Comparison of ENCODE assay signal across 1 cellular context in genomic region chr5:55712023-55712859, GRCh38.
A peak's percentile ranks its signal among the peaks of the same experiment; 100 is the strongest.
TF ChIP-seq lines count a peak whose summit lies in the region.

TSS of gene SLC38A9 (minus strand) at chr5:55712324. CDS start at chr5:55697958, 14,366 bp downstream.

TF ChIP-seq in K562, 482 proteins besides CTCF, POLR2A, EP300 and RAD21 (continued from another document and continues in another):
- TF ChIP-seq THRB (CRISPR knock-in tag; conservative IDR thresholded peaks at IDR 0.05), result no peak
- peak; percentile 60; the same call in 1 of the 2 replicates for TF ChIP-seq ZBTB7A (IDR thresholded peaks at IDR 0.05; ENCODE audit: borderline replicate concordance, control insufficient read depth, low read depth, low read length)
- TF ChIP-seq TRIM28 (IDR thresholded peaks at IDR 0.05), result no peak
- peak; percentile 30; the same call in 1 of the 2 replicates for TF ChIP-seq SREBF1 (IDR thresholded peaks at IDR 0.05; ENCODE audit: borderline replicate concordance, low read depth, low read length)
- peak; percentile 86 for TF ChIP-seq RBBP5 (IDR thresholded peaks at IDR 0.05; ENCODE audit: borderline replicate concordance, insufficient read depth, low read length, poor library complexity, severe bottlenecking)
- peak; percentile 31; the same call in 1 of the 2 replicates for TF ChIP-seq SMARCE1 (IDR thresholded peaks at IDR 0.05)
- peak; percentile 56; the same call in 1 of the 2 replicates for TF ChIP-seq ZNF175 (CRISPR knock-in tag; IDR thresholded peaks at IDR 0.05; ENCODE audit: low read depth)
- TF ChIP-seq EP400 (IDR thresholded peaks at IDR 0.05), result peak; percentile 75
- no peak for TF ChIP-seq LARP7 (IDR thresholded peaks at IDR 0.05)
- TF ChIP-seq TGIF2 (CRISPR knock-in tag; IDR thresholded peaks at IDR 0.05), result no peak
- peak; percentile 66 for TF ChIP-seq SP1 (CRISPR knock-in tag; IDR thresholded peaks at IDR 0.05)
- TF ChIP-seq SRSF1 (IDR thresholded peaks at IDR 0.05; ENCODE audit: low read depth, low read length), result no peak
- no peak for TF ChIP-seq ZNF277 (CRISPR knock-in tag; IDR thresholded peaks at IDR 0.05; ENCODE audit: borderline replicate concordance)
- no peak for TF ChIP-seq ZNF696 (CRISPR knock-in tag; conservative IDR thresholded peaks at IDR 0.05)
- TF ChIP-seq ZNF444 (CRISPR knock-in tag; IDR thresholded peaks at IDR 0.05), result no peak
- TF ChIP-seq GABPB1 (CRISPR knock-in tag; IDR thresholded peaks at IDR 0.05), result peak; percentile 93
- no peak for TF ChIP-seq HMGXB4 (CRISPR knock-in tag; IDR thresholded peaks at IDR 0.05)
- TF ChIP-seq XRCC5 (IDR thresholded peaks at IDR 0.05; ENCODE audit: low read depth, low read length), result peak; percentile 4; the same call in 1 of the 2 replicates
- peak; percentile 91 for TF ChIP-seq C11orf30 (IDR thresholded peaks at IDR 0.05; ENCODE audit: low read depth)
- TF ChIP-seq HCFC1 (IDR thresholded peaks at IDR 0.05; ENCODE audit: low read depth, low read length), result peak; percentile 97
- TF ChIP-seq ATF1 (CRISPR knock-in tag; IDR thresholded peaks at IDR 0.05), result no peak
- peak; percentile 69; the same call in 1 of the 2 replicates for TF ChIP-seq ATF1 (tag; IDR thresholded peaks at IDR 0.05)
- TF ChIP-seq ZNF232 (CRISPR knock-in tag; IDR thresholded peaks at IDR 0.05), result 0 out of 2 replicates have a peak, but pooled peaks have one; percentile 25
- peak; percentile 43 for TF ChIP-seq TBP (optimal IDR thresholded peaks at IDR 0.05; ENCODE audit: low read depth, low read length)
- TF ChIP-seq MBD1 (CRISPR knock-in tag; IDR thresholded peaks at IDR 0.05), result no peak
- TF ChIP-seq ATF6 (CRISPR knock-in tag; IDR thresholded peaks at IDR 0.05), result no peak
- TF ChIP-seq MAFK (IDR thresholded peaks at IDR 0.05; ENCODE audit: low read length), result peak; percentile 52
- peak; percentile 90 for TF ChIP-seq ELF2 (CRISPR knock-in tag; IDR thresholded peaks at IDR 0.05)
- peak; percentile 86; the same call in 1 of the 2 replicates for TF ChIP-seq LCOR (CRISPR knock-in tag; IDR thresholded peaks at IDR 0.05)
- 0 out of 2 replicates have a peak, but pooled peaks have one; percentile 15 for TF ChIP-seq MIER1 (IDR thresholded peaks at IDR 0.05; ENCODE audit: low read depth)
- TF ChIP-seq ELK1 (CRISPR knock-in tag; IDR thresholded peaks at IDR 0.05), result no peak
- no peak for TF ChIP-seq HINFP (tag; conservative IDR thresholded peaks at IDR 0.05; ENCODE audit: low read depth)
- TF ChIP-seq CREB3L1 (IDR thresholded peaks at IDR 0.05; ENCODE audit: borderline replicate concordance, low read depth), result peak; percentile 81; the same call in 1 of the 2 replicates
- TF ChIP-seq SMAD3 (CRISPR knock-in tag; conservative IDR thresholded peaks at IDR 0.05), result 0 out of 2 replicates have a peak, but pooled peaks have one; percentile 20
- peak; percentile 42 for TF ChIP-seq HMGN3 (IDR thresholded peaks at IDR 0.05; ENCODE audit: borderline replicate concordance, extremely low read depth, insufficient read length, low read depth, low read length)
- TF ChIP-seq SNRNP70 (optimal IDR thresholded peaks at IDR 0.05; ENCODE audit: low read depth, low read length), result no peak
- 0 out of 2 replicates have a peak, but pooled peaks have one; percentile 24 for TF ChIP-seq ZNF830 (CRISPR knock-in tag; IDR thresholded peaks at IDR 0.05)
- TF ChIP-seq EGR1 (conservative IDR thresholded peaks at IDR 0.05), result no peak
- TF ChIP-seq MAFF (IDR thresholded peaks at IDR 0.05; ENCODE audit: low read length), result no peak; the same call in none of the 2 replicates
- TF ChIP-seq PBX2 (CRISPR knock-in tag; IDR thresholded peaks at IDR 0.05; ENCODE audit: low read depth), result peak; percentile 60
- TF ChIP-seq PBX2 (tag; conservative IDR thresholded peaks at IDR 0.05; ENCODE audit: low read depth), result peak; percentile 58; the same call in 1 of the 2 replicates
- TF ChIP-seq DEAF1 (CRISPR knock-in tag; IDR thresholded peaks at IDR 0.05), result no peak
